In the genomic region with DNA sequence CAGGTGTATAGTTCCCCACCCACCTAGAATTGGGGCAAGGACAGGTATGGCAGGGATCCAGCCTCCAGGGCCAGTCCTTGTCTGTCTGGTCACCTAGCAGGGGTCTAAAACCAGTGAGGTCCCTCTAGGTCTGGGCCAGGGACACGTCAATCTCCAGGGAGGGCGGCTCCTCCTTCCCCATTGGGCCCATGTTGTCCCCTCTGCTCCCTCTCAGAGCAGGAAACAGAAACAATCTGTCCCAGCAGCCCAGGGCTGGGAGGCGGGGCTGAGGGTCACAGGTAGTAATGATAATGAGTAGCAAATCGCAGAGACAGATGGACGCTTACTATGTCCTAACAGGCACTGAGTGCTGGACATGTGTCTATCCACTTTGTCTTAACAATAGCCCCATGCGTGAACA, we compare ENCODE assay signal across 13 cellular contexts. TPM values are rescaled to one million over a fixed set of nuclear protein-coding genes. Genes with fewer than 3 reads are reported as not detected.
DNase-seq lines count a peak whose midpoint lies in the region; ATAC-seq, FAIRE-seq and TF ChIP-seq lines count a peak whose summit lies in the region.
"Had no signal": no experiment of that assay in that cellular context is flagged by ENCODE, and none has a peak within 500 bp of the region (broad histone marks: within the 10 kb centered on the region; RNA-seq: fewer than 3 reads in every experiment).

No MANE protein-coding gene starts in this region.

- intact Hi-C loops in left ventricle myocardium inferior (cut with micrococcal nuclease), result no loop called here
- intact Hi-C loops in Right ventricle myocardium superior (cut with DNase I), result no loop called here
- intact Hi-C loops in breast epithelium (cut with DNase I; ENCODE audit: low total_unique reads), result no loop called here
- intact Hi-C loops in transverse colon (cut with DNase I; ENCODE audit: low total_unique reads), result no loop called here

- in situ Hi-C loops in transverse colon (cut with MboI; ENCODE audit: low pct_ligation_motif_present in 1 of 4, low pct_unique_long_range_greater_than_20kb in 1 of 4, low sequenced_read_pairs in 3 of 4), result no loop called here

- no peaks in the 10 kb centered on the region for H3K9me3 Mint-ChIP-seq in stimulated activated naive CD8-positive, alpha-beta T cell treated with anti-CD3 and anti-CD28 coated beads, Interleukin-15, amount 100 ng/mL, for 72 hours
- H3K9me3 Mint-ChIP-seq: stimulated activated naive B cell treated with anti-CD40 and anti-IgM and Interleukin-4, amounts not matched to agents 10 μg/mL and 1 μg/mL and 100 μg/mL, for 72 hours had no signal

- DNase-seq in left ventricle myocardium inferior, result no peak
- no peak for DNase-seq in Right ventricle myocardium superior
- DNase-seq in breast epithelium (ENCODE audit: low spot score in 2 of 2), result no peak
- DNase-seq in keratinocyte (ENCODE audit: low read depth, low spot score), result no peak
- DNase-seq in transverse colon, result no peak
- no peak for DNase-seq in frontal cortex (ENCODE audit: low spot score in 2 of 2)
- DNase-seq in substantia nigra (lab: John Stamatoyannopoulos, UW), result no peak
- no peak for DNase-seq in stimulated activated naive CD8-positive, alpha-beta T cell treated with anti-CD3 and anti-CD28 coated beads, Interleukin-15, amount 100 ng/mL, for 72 hours
- DNase-seq: activated CD8-positive, alpha-beta T cell treated with anti-CD3 and anti-CD28 coated beads, Interleukin-2, amount 10 ng/mL, durations not matched to agents 7 days and 5 days; NCI-H146; stimulated activated naive B cell treated with anti-CD40 and anti-IgM and Interleukin-4, amounts not matched to agents 10 μg/mL and 1 μg/mL and 100 μg/mL, for 72 hours had no signal

- peak overlapping the region; percentile 64 for H3K27ac ChIP-seq in left ventricle myocardium inferior (replicated peaks)
- peak overlapping the region; percentile 47 to 88 for H3K27ac ChIP-seq in breast epithelium
- peak overlapping the region; percentile 85 for H3K27ac ChIP-seq in keratinocyte (ENCODE audit: control insufficient read depth, insufficient read depth, low read length)
- H3K27ac ChIP-seq in transverse colon, result peak overlapping the region; percentile 46 to 61 (median 56)
- no peak overlapping the region for H3K27ac ChIP-seq in substantia nigra (ENCODE audit: low read depth, low read length, poor library complexity, severe bottlenecking)

- H3K27ac Mint-ChIP-seq in stimulated activated naive CD8-positive, alpha-beta T cell treated with anti-CD3 and anti-CD28 coated beads, Interleukin-15, amount 100 ng/mL, for 72 hours, result no peak overlapping the region
- H3K27ac Mint-ChIP-seq: activated CD8-positive, alpha-beta T cell treated with anti-CD3 and anti-CD28 coated beads, Interleukin-2, amount 10 ng/mL, durations not matched to agents 7 days and 5 days; stimulated activated naive B cell treated with anti-CD40 and anti-IgM and Interleukin-4, amounts not matched to agents 10 μg/mL and 1 μg/mL and 100 μg/mL, for 72 hours had no signal

- no peaks in the 10 kb centered on the region for H3K4me1 Mint-ChIP-seq in stimulated activated naive CD8-positive, alpha-beta T cell treated with anti-CD3 and anti-CD28 coated beads, Interleukin-15, amount 100 ng/mL, for 72 hours
- H3K4me1 Mint-ChIP-seq: stimulated activated naive B cell treated with anti-CD40 and anti-IgM and Interleukin-4, amounts not matched to agents 10 μg/mL and 1 μg/mL and 100 μg/mL, for 72 hours had no signal

- ATAC-seq in Right ventricle myocardium superior (ENCODE audit: poor library complexity), result no peak
- ATAC-seq in stimulated activated naive CD8-positive, alpha-beta T cell treated with anti-CD3 and anti-CD28 coated beads, Interleukin-15, amount 100 ng/mL, for 72 hours, result no peak
- ATAC-seq: activated CD8-positive, alpha-beta T cell treated with anti-CD3 and anti-CD28 coated beads, Interleukin-2, amount 10 ng/mL, durations not matched to agents 7 days and 5 days; stimulated activated naive B cell treated with anti-CD40 and anti-IgM and Interleukin-4, amounts not matched to agents 10 μg/mL and 1 μg/mL and 100 μg/mL, for 72 hours had no signal

- peaks cover 43% of the 10 kb centered on the region for H3K27me3 Mint-ChIP-seq in stimulated activated naive CD8-positive, alpha-beta T cell treated with anti-CD3 and anti-CD28 coated beads, Interleukin-15, amount 100 ng/mL, for 72 hours

- TF ChIP-seq CTCF in left ventricle myocardium inferior (IDR thresholded peaks at IDR 0.05; ENCODE audit: borderline replicate concordance), result no peak
- no peak for TF ChIP-seq CTCF in breast epithelium (IDR thresholded peaks at IDR 0.05)
- TF ChIP-seq CTCF in keratinocyte (optimal IDR thresholded peaks at IDR 0.05 in 1 of 3, IDR thresholded peaks at IDR 0.05 in 1 of 3, conservative IDR thresholded peaks at IDR 0.05 in 1 of 3; ENCODE audit: extremely low read depth in 1 of 3, insufficient read depth in 2 of 3, low read length in 3 of 3), result no peak
- TF ChIP-seq CTCF in transverse colon (IDR thresholded peaks at IDR 0.05), result no peak

- H3K4me3 Mint-ChIP-seq in stimulated activated naive CD8-positive, alpha-beta T cell treated with anti-CD3 and anti-CD28 coated beads, Interleukin-15, amount 100 ng/mL, for 72 hours, result no peak overlapping the region
- H3K4me3 Mint-ChIP-seq: activated CD8-positive, alpha-beta T cell treated with anti-CD3 and anti-CD28 coated beads, Interleukin-2, amount 10 ng/mL, durations not matched to agents 7 days and 5 days; stimulated activated naive B cell treated with anti-CD40 and anti-IgM and Interleukin-4, amounts not matched to agents 10 μg/mL and 1 μg/mL and 100 μg/mL, for 72 hours had no signal

- H3K4me1 ChIP-seq in left ventricle myocardium inferior (peaks cover 35% of the 10 kb centered on the region), breast epithelium (peaks cover 3 to 4% of the 10 kb centered on the region in 2 donors), keratinocyte (ENCODE audit: control insufficient read depth, extremely low read depth, insufficient read depth, low read length) (peaks cover 24% of the 10 kb centered on the region), transverse colon (peaks cover 3 to 34% (median 21%) of the 10 kb centered on the region in 4 donors)

- TF ChIP-seq POLR2A in breast epithelium (IDR thresholded peaks at IDR 0.05) (no peak), transverse colon (IDR thresholded peaks at IDR 0.05) (no peak)

- no peak for TF ChIP-seq EP300 in transverse colon (IDR thresholded peaks at IDR 0.05; ENCODE audit: low read depth)

- no peaks in the 10 kb centered on the region for H3K36me3 ChIP-seq in left ventricle myocardium inferior
- no peaks in the 10 kb centered on the region for H3K36me3 ChIP-seq in breast epithelium
- no peaks in the 10 kb centered on the region for H3K36me3 ChIP-seq in keratinocyte (ENCODE audit: control insufficient read depth in 2 of 2, extremely low read depth in 1 of 2, insufficient read depth in 2 of 2, low read length in 2 of 2)
- H3K36me3 ChIP-seq in transverse colon, result no peaks in the 10 kb centered on the region

- dilution Hi-C loops in keratinocyte (cut with MboI; ENCODE audit: extremely low pct_ligation_motif_present, low sequenced_read_pairs), result no loop called here

- H3K79me2 ChIP-seq in keratinocyte (ENCODE audit: control insufficient read depth, insufficient read depth, low read length), result no peaks in the 10 kb centered on the region

- H3K9me1 ChIP-seq in keratinocyte (ENCODE audit: control insufficient read depth, extremely low read depth, insufficient read depth, low read length), result peaks cover 3% of the 10 kb centered on the region

- no peaks in the 10 kb centered on the region for H4K20me1 ChIP-seq in keratinocyte (ENCODE audit: control insufficient read depth, extremely low read depth, insufficient read depth, low read length)

- H3K9me3 ChIP-seq in left ventricle myocardium inferior (replicated peaks) (no peaks in the 10 kb centered on the region), breast epithelium (no peaks in the 10 kb centered on the region), keratinocyte (ENCODE audit: control insufficient read depth, low read depth, low read length) (no peaks in the 10 kb centered on the region), transverse colon (no peaks in the 10 kb centered on the region)

- H3K9ac ChIP-seq in keratinocyte (ENCODE audit: control insufficient read depth, extremely low read depth, insufficient read depth, low read length), result peak overlapping the region; percentile 71

- WGBS in transverse colon (ENCODE audit: low coverage in 1 of 2), 2 donors, result 71 to 100% methylated on average over 1 to 6 of the region's 6 CpGs

- no peak for FAIRE-seq in keratinocyte (lab: Jason Lieb, UNC)
- no peak for FAIRE-seq in frontal cortex (lab: Jason Lieb, UNC)
- FAIRE-seq: GM18507, GM19239 had no signal

- peak overlapping the region; percentile 65 for H3K4me2 ChIP-seq in keratinocyte (ENCODE audit: control insufficient read depth, extremely low read depth, insufficient read depth, low read depth, low read length)

- H2AFZ ChIP-seq in keratinocyte (ENCODE audit: control insufficient read depth, low read length), result peak overlapping the region; percentile 52

- H3K4me3 ChIP-seq in left ventricle myocardium inferior (no peak overlapping the region), breast epithelium (peak overlapping the region in 1 of 3 donors; percentile 53), keratinocyte (ENCODE audit: control insufficient read depth in 2 of 3, extremely low read depth in 1 of 3, insufficient read depth in 2 of 3, low read depth in 1 of 3, low read length in 3 of 3) (peak overlapping the region in 1 of 3 experiments; percentile 54), transverse colon (no peak overlapping the region)

- H3K27me3 ChIP-seq in left ventricle myocardium inferior (ENCODE audit: low read depth) (no peaks in the 10 kb centered on the region), breast epithelium (no peaks in the 10 kb centered on the region), keratinocyte (ENCODE audit: control insufficient read depth, extremely low read depth, insufficient read depth, low read length) (peaks cover 7% of the 10 kb centered on the region), transverse colon (no peaks in the 10 kb centered on the region)

RNA-seq across cellular contexts. Expression of gene SYT7, which starts 22.8 kb away (rescaled TPM):
- total RNA-seq in left ventricle myocardium inferior, result 18.9 TPM
- 23.7 TPM for total RNA-seq in Right ventricle myocardium superior
- 10 to 100 TPM in 2 of 3 donors, 1 to 10 TPM in 1; 1.9 to 11.7 (median 10.8) TPM for total RNA-seq in breast epithelium
- 2.0 to 4.4 TPM (median 2.6 TPM) in 3 replicates for polyA plus RNA-seq in keratinocyte
- 3.2 TPM for polyA plus RNA-seq in keratinocyte (2011; ENCODE audit: low read depth)
- 2.3 and 4.0 TPM in 2 replicates for polyA plus RNA-seq in keratinocyte (2011; cell fraction: cytosol; rRNA removed)
- polyA plus RNA-seq in keratinocyte (2011; cell fraction: nucleus; rRNA removed), result 4.4 and 6.4 TPM in 2 replicates
- 3.1 and 3.3 TPM in 2 replicates for polyA plus RNA-seq in keratinocyte (2012; ENCODE audit: low replicate concordance)
- polyA minus RNA-seq in keratinocyte, result 2.0 to 8.5 TPM (median 4.3 TPM) in 3 replicates
- polyA minus RNA-seq in keratinocyte (2011; cell fraction: cytosol; rRNA and poly(A)+ RNA removed), result 4.2 TPM
- 3.7 and 6.8 TPM in 2 replicates for polyA minus RNA-seq in keratinocyte (2011; cell fraction: nucleus; rRNA and poly(A)+ RNA removed)
- 10 to 100 TPM in 3 of 4 donors, 1 to 10 TPM in 1; 6.8 to 26.2 (median 12.8) TPM for total RNA-seq in transverse colon
- total RNA-seq in frontal cortex, result 14.7 TPM
- total RNA-seq: activated CD8-positive, alpha-beta T cell treated with anti-CD3 and anti-CD28 coated beads, Interleukin-2, amount 10 ng/mL, durations not matched to agents 7 days and 5 days had no signal
